In genomic region chr1:52678961-52679897, GRCh38 we compare ENCODE assay signal across 30 cellular contexts. TPM values are rescaled to one million over a fixed set of nuclear protein-coding genes. Genes with fewer than 3 reads are reported as not detected.
A peak's percentile ranks its signal among the peaks of the same experiment; 100 is the strongest.
DNase-seq lines count a peak whose midpoint lies in the region; ATAC-seq, FAIRE-seq and TF ChIP-seq lines count a peak whose summit lies in the region.
"Had no signal": no experiment of that assay in that cellular context is flagged by ENCODE, and none has a peak within 500 bp of the region (broad histone marks: within the 10 kb centered on the region; RNA-seq: fewer than 3 reads in every experiment).

No MANE protein-coding gene starts in this region.

- H3K27ac Mint-ChIP-seq in activated T-helper 17 cell treated with anti-CD3 and anti-CD28 coated beads, Interleukin-2, amount 50 U/mL, for 72 hours = peak overlapping the region; percentile 68
- peak overlapping the region in 6 of 10 donors; percentile 6 to 75 (median 55) for H3K27ac Mint-ChIP-seq in naive thymus-derived CD8-positive, alpha-beta T cell
- H3K27ac Mint-ChIP-seq in activated T-cell treated with anti-CD3 and anti-CD28 coated beads, Interleukin-2, amount 50 U/mL, for 24 hours = no peak overlapping the region
- H3K27ac Mint-ChIP-seq: CD14-positive monocyte had no signal

- no peaks in the 10 kb centered on the region for H4K20me1 ChIP-seq in HepG2 (ENCODE audit: insufficient read depth, low read length)

- intact Hi-C loops in HepG2 (cut with micrococcal nuclease; ENCODE audit: unreplicated experiment) = no loop called here

- H3K4me1 ChIP-seq in liver (ENCODE audit: control insufficient read depth in 4 of 4, insufficient read depth in 4 of 4, low read length in 3 of 4) = peaks cover 5 to 26% (median 21%) of the 10 kb centered on the region in 4 donors
- peaks cover 22% of the 10 kb centered on the region; the same call in 1 of the 2 replicates for H3K4me1 ChIP-seq in HepG2 (ENCODE audit: insufficient read depth, low read length)
- H3K4me1 ChIP-seq: prostate gland had no signal

- no peak for FAIRE-seq in HepG2 (lab: Jason Lieb, UNC)
- FAIRE-seq: frontal cortex, K562, small intestine had no signal

- no peak overlapping the region for H3K9ac ChIP-seq in liver (ENCODE audit: low read depth in 1 of 2, low read length in 2 of 2)
- H3K9ac ChIP-seq in HepG2 (ENCODE audit: insufficient read depth, low read depth, low read length) = no peak overlapping the region

- H3K36me3 ChIP-seq in liver (ENCODE audit: control insufficient read depth in 4 of 4, insufficient read depth in 3 of 4, low read depth in 1 of 4, low read length in 3 of 4) = no peaks in the 10 kb centered on the region
- H3K36me3 ChIP-seq in HepG2 (replicated peaks in 1 of 2; ENCODE audit: control insufficient read depth in 1 of 2, insufficient read depth in 2 of 2, low read length in 2 of 2) = no peaks in the 10 kb centered on the region
- H3K36me3 ChIP-seq: esophagus squamous epithelium, left ventricle myocardium inferior, neutrophil, prostate gland had no signal

- H3K27me3 ChIP-seq in liver (ENCODE audit: control insufficient read depth in 4 of 4, insufficient read depth in 4 of 4, low read length in 3 of 4) (no peaks in the 10 kb centered on the region), HepG2 (ENCODE audit: control insufficient read depth in 1 of 2, insufficient read depth in 2 of 2, low read length in 2 of 2) (no peaks in the 10 kb centered on the region)
- H3K27me3 ChIP-seq: esophagus squamous epithelium, neutrophil had no signal

- no peak overlapping the region for H3K4me2 ChIP-seq in HepG2 (ENCODE audit: low read depth, low read length)

- no TSS peak for BruUV-seq in HepG2 (replicated peaks; lab: Mats Ljungman, UMichigan)

- DNase-seq in HepG2 (ENCODE audit: low spot score) = no peak
- DNase-seq in naive thymus-derived CD8-positive, alpha-beta T cell = no peak
- no peak for DNase-seq in activated T-cell treated with anti-CD3 and anti-CD28 coated beads, Interleukin-2, amount 50 U/mL, for 24 hours
- no peak for DNase-seq in NOMO-1 (lab: John Stamatoyannopoulos, UW; ENCODE audit: unreplicated experiment in 2 of 2)
- DNase-seq: activated CD4-positive, alpha-beta T cell treated with anti-CD3 and anti-CD28 coated beads for 1 hour; activated naive CD4-positive, alpha-beta T cell treated with anti-CD3 and anti-CD28 coated beads, Interleukin-2, amount 50 U/mL, for 16 hours; activated T-cell treated with anti-CD3 and anti-CD28 coated beads, Interleukin-2, amount 50 U/mL, for 4 hours; esophagus squamous epithelium; hypothalamus; left ventricle myocardium inferior; MM.1S; NCI-H1436 treated with DMSO at 0.1 percent for 48 hours; NCI-H510A treated with DMSO at 0.1 percent for 48 hours; SIG-M5; small intestine; stimulated activated CD4-positive, alpha-beta T cell treated with anti-CD3 and anti-CD28 coated beads, Interleukin-1b, Interleukin-23, amount 100 ng/mL, for 48 hours; substantia nigra; T-cell had no signal

- H3K9me3 ChIP-seq in liver (ENCODE audit: control insufficient read depth in 4 of 4, low read length in 3 of 4) (no peaks in the 10 kb centered on the region), HepG2 (ENCODE audit: low read length) (no peaks in the 10 kb centered on the region)
- H3K9me3 ChIP-seq: esophagus squamous epithelium, left ventricle myocardium inferior, neutrophil, prostate gland had no signal

- H3K4me3 ChIP-seq in liver (ENCODE audit: low read depth in 1 of 3, low read length in 3 of 3) = no peak overlapping the region
- no peak overlapping the region for H3K4me3 ChIP-seq in HepG2 (replicated peaks in 1 of 3; ENCODE audit: insufficient read depth in 1 of 3, low read depth in 2 of 3, low read length in 3 of 3)
- H3K4me3 ChIP-seq: coronary artery, esophagus squamous epithelium, K562, left ventricle myocardium inferior, prostate gland had no signal

- H3K27me3 Mint-ChIP-seq in activated T-helper 17 cell treated with anti-CD3 and anti-CD28 coated beads, Interleukin-2, amount 50 U/mL, for 72 hours = no peaks in the 10 kb centered on the region
- no peaks in the 10 kb centered on the region for H3K27me3 Mint-ChIP-seq in naive thymus-derived CD8-positive, alpha-beta T cell
- no peaks in the 10 kb centered on the region for H3K27me3 Mint-ChIP-seq in activated T-cell treated with anti-CD3 and anti-CD28 coated beads, Interleukin-2, amount 50 U/mL, for 24 hours
- H3K27me3 Mint-ChIP-seq: T-cell had no signal

- no peak for TF ChIP-seq POLR2A in HepG2 (IDR thresholded peaks at IDR 0.05; ENCODE audit: insufficient read depth in 1 of 2, low read depth in 2 of 2, low read length in 2 of 2)

- no peak for TF ChIP-seq EP300 in HepG2 (IDR thresholded peaks at IDR 0.05; ENCODE audit: low read depth in 2 of 2, low read length in 2 of 2)
- no peak for TF ChIP-seq EP300 in HepG2 (CRISPR knock-in tag; IDR thresholded peaks at IDR 0.05; ENCODE audit: borderline replicate concordance)

- CTCF ChIA-PET in HepG2 (lab: Yijun Ruan, JAX; ENCODE audit: low intra/inter-chr PET ratio, low total read pairs) = no interaction called here

- H3K9me3 Mint-ChIP-seq in activated T-helper 17 cell treated with anti-CD3 and anti-CD28 coated beads, Interleukin-2, amount 50 U/mL, for 72 hours = no peaks in the 10 kb centered on the region
- H3K9me3 Mint-ChIP-seq in naive thymus-derived CD8-positive, alpha-beta T cell = no peaks in the 10 kb centered on the region
- H3K9me3 Mint-ChIP-seq in activated T-cell treated with anti-CD3 and anti-CD28 coated beads, Interleukin-2, amount 50 U/mL, for 24 hours = no peaks in the 10 kb centered on the region
- H3K9me3 Mint-ChIP-seq: activated T-cell treated with anti-CD3 and anti-CD28 coated beads, Interleukin-2, amount 50 U/mL, for 4 hours; T-cell had no signal

- ATAC-seq in HepG2 (no peak), GM18517 (IDR thresholded peaks at IDR 0.05; ENCODE audit: unreplicated experiment) (no peak), GM19397 (IDR thresholded peaks at IDR 0.05; ENCODE audit: unreplicated experiment) (no peak)
- no peak for ATAC-seq in activated T-helper 17 cell treated with anti-CD3 and anti-CD28 coated beads, Interleukin-2, amount 50 U/mL, for 72 hours (replicated peaks)
- no peak for ATAC-seq in naive thymus-derived CD8-positive, alpha-beta T cell
- ATAC-seq: activated T-cell treated with anti-CD3 and anti-CD28 coated beads, Interleukin-2, amount 50 U/mL, for 4 hours; K562; Panc1; T-cell had no signal

- TF ChIP-seq CTCF in liver (IDR thresholded peaks at IDR 0.05; ENCODE audit: low read depth, low read length, missing input control) (no peak), HepG2 (CRISPR knock-in tag; IDR thresholded peaks at IDR 0.05) (no peak)

- H3K36me3 Mint-ChIP-seq in activated T-helper 17 cell treated with anti-CD3 and anti-CD28 coated beads, Interleukin-2, amount 50 U/mL, for 72 hours (ENCODE audit: low read depth) = no peaks in the 10 kb centered on the region
- H3K36me3 Mint-ChIP-seq in naive thymus-derived CD8-positive, alpha-beta T cell = peaks cover 0 to 39% (median 5%) of the 10 kb centered on the region in 3 donors
- peaks cover 20% of the 10 kb centered on the region for H3K36me3 Mint-ChIP-seq in activated T-cell treated with anti-CD3 and anti-CD28 coated beads, Interleukin-2, amount 50 U/mL, for 24 hours (ENCODE audit: low read depth)

- H3K4me3 Mint-ChIP-seq in activated T-helper 17 cell treated with anti-CD3 and anti-CD28 coated beads, Interleukin-2, amount 50 U/mL, for 72 hours = no peak overlapping the region
- no peak overlapping the region for H3K4me3 Mint-ChIP-seq in naive thymus-derived CD8-positive, alpha-beta T cell
- no peak overlapping the region for H3K4me3 Mint-ChIP-seq in activated T-cell treated with anti-CD3 and anti-CD28 coated beads, Interleukin-2, amount 50 U/mL, for 24 hours
- H3K4me3 Mint-ChIP-seq: activated T-cell treated with anti-CD3 and anti-CD28 coated beads, Interleukin-2, amount 50 U/mL, for 4 hours; CD14-positive monocyte; T-cell had no signal

- no peak overlapping the region for H3K27ac ChIP-seq in liver (ENCODE audit: low read depth in 1 of 2, low read length in 2 of 2)
- H3K27ac ChIP-seq in HepG2 (ENCODE audit: extremely low read length, insufficient read depth, low read length) = no peak overlapping the region
- H3K27ac ChIP-seq: coronary artery, esophagus squamous epithelium, left ventricle myocardium inferior, neutrophil, prostate gland had no signal

- in situ Hi-C loops in HepG2 (cut with HindIII; ENCODE audit: extremely low pct_ligation_motif_present, low pct_unique_long_range_greater_than_20kb) = no loop called here

- no peaks in the 10 kb centered on the region for H3K4me1 Mint-ChIP-seq in activated T-helper 17 cell treated with anti-CD3 and anti-CD28 coated beads, Interleukin-2, amount 50 U/mL, for 72 hours
- H3K4me1 Mint-ChIP-seq in naive thymus-derived CD8-positive, alpha-beta T cell = peaks cover 0 to 10% (median 6%) of the 10 kb centered on the region in 4 donors
- peaks cover 9% of the 10 kb centered on the region for H3K4me1 Mint-ChIP-seq in activated T-cell treated with anti-CD3 and anti-CD28 coated beads, Interleukin-2, amount 50 U/mL, for 24 hours (ENCODE audit: low read depth)

- POLR2A ChIA-PET in HepG2 (lab: Yijun Ruan, JAX) = no interaction called here
- POLR2A ChIA-PET in naive thymus-derived CD8-positive, alpha-beta T cell (lab: Charles Lee) = interaction anchor here (0.7 kb wide), 1 partner anchor 251 kb away, joined by 3 read pairs; no protein-coding TSS in a partner anchor

- H3K79me2 ChIP-seq in HepG2 (ENCODE audit: insufficient read depth, low read length) = no peaks in the 10 kb centered on the region

- no peak overlapping the region for H2AFZ ChIP-seq in HepG2 (ENCODE audit: low read length)

- TF ChIP-seq RAD21 in liver (IDR thresholded peaks at IDR 0.05) (peak in 1 of 2 donors; percentile 17), HepG2 (CRISPR knock-in tag; IDR thresholded peaks at IDR 0.05) (no peak)

- 83% methylated on average over 6 of the region's 6 CpGs for WGBS in liver
- 42% methylated on average over 6 of the region's 6 CpGs for WGBS in HepG2 (ENCODE audit: low lambda C conversion rate)

RNA-seq across cellular contexts. Expression of gene COA7, which starts 18.9 kb away (rescaled TPM):
- total RNA-seq in liver = 10 to 100 TPM in 1 of 2 donors, 1 to 10 TPM in 1; 6.3 to 14.1 TPM
- polyA plus RNA-seq in liver = 10 to 100 TPM in 1 of 2 donors, 1 to 10 TPM in 1; 4.7 to 11.2 TPM
- total RNA-seq in HepG2 (2016; rRNA removed; fragmentation: Illumina TruSeq; extraction: Trizol) = 30.4 and 60.7 TPM in 2 replicates
- total RNA-seq in HepG2 (2016; cell fraction: cytosol; rRNA removed; fragmentation: Illumina TruSeq; extraction: Trizol; ENCODE audit: low read depth) = 7.9 and 8.2 TPM in 2 replicates
- 35.7 and 61.3 TPM in 2 replicates for total RNA-seq in HepG2 (2016; cell fraction: insoluble cytoplasmic fraction; rRNA removed; fragmentation: Illumina TruSeq; extraction: Trizol)
- total RNA-seq in HepG2 (2016; cell fraction: membrane; rRNA removed; fragmentation: Illumina TruSeq; extraction: Trizol) = 21.1 and 21.8 TPM in 2 replicates
- 11.9 and 13.9 TPM in 2 replicates for total RNA-seq in HepG2 (2016; cell fraction: nucleus; rRNA removed; fragmentation: Illumina TruSeq; extraction: Trizol)
- 12.3 and 13.7 TPM in 2 replicates for polyA plus RNA-seq in HepG2 (2011; rRNA removed)
- 14.4 and 15.5 TPM in 2 replicates for polyA plus RNA-seq in HepG2 (2011; cell fraction: cytosol; rRNA removed)
- polyA plus RNA-seq in HepG2 (2011; cell fraction: nucleus; rRNA removed) = 3.6 and 5.4 TPM in 2 replicates
- 23.9 and 27.0 TPM in 2 replicates for polyA plus RNA-seq in HepG2 (2012)
- 6.2 and 6.5 TPM in 2 replicates for polyA plus RNA-seq in HepG2 (2016; cell fraction: cytosol; fragmentation: Illumina TruSeq; extraction: Trizol; ENCODE audit: low read depth)
- 52.4 and 54.7 TPM in 2 replicates for polyA plus RNA-seq in HepG2 (2016; cell fraction: insoluble cytoplasmic fraction; fragmentation: Illumina TruSeq; extraction: Trizol; ENCODE audit: low read depth)
- polyA plus RNA-seq in HepG2 (2016; cell fraction: membrane; fragmentation: Illumina TruSeq; extraction: Trizol; ENCODE audit: low read depth) = 13.1 and 13.3 TPM in 2 replicates
- polyA plus RNA-seq in HepG2 (2016; cell fraction: nucleus; fragmentation: Illumina TruSeq; extraction: Trizol; ENCODE audit: insufficient read depth, low read depth) = 24.3 and 25.2 TPM in 2 replicates
- 20.8 and 60.9 TPM in 2 replicates for polyA minus RNA-seq in HepG2 (2011; rRNA and poly(A)+ RNA removed; ENCODE audit: low replicate concordance)
- polyA minus RNA-seq in HepG2 (2011; cell fraction: cytosol; rRNA and poly(A)+ RNA removed) = 6.9 and 10.1 TPM in 2 replicates
- polyA minus RNA-seq in HepG2 (2011; cell fraction: nucleus; rRNA and poly(A)+ RNA removed) = 4.2 and 6.1 TPM in 2 replicates
- 10 to 100 TPM; 13.7 to 32.8 TPM for total RNA-seq in activated T-helper 17 cell treated with anti-CD3 and anti-CD28 coated beads, Interleukin-2, amount 50 U/mL, for 72 hours
- total RNA-seq in naive thymus-derived CD8-positive, alpha-beta T cell = 1 to 10 TPM; 2.4 to 3.0 TPM
- polyA plus RNA-seq in naive thymus-derived CD8-positive, alpha-beta T cell = 1 to 10 TPM; 3.1 to 4.2 (median 3.9) TPM

RNA-seq across cellular contexts. Expression of gene SHISAL2A, which starts 46.3 kb away (rescaled TPM):
- under 1 TPM; 0.14 to 0.33 TPM for total RNA-seq in liver
- polyA plus RNA-seq in liver = under 1 TPM in 1 of 2 donors, not detected in 1; 0.22 TPM
- total RNA-seq in HepG2 (2016; rRNA removed; fragmentation: Illumina TruSeq; extraction: Trizol) = not detected in 2 replicates
- not detected in 2 replicates for total RNA-seq in HepG2 (2016; cell fraction: cytosol; rRNA removed; fragmentation: Illumina TruSeq; extraction: Trizol; ENCODE audit: low read depth)
- not detected in 2 replicates for total RNA-seq in HepG2 (2016; cell fraction: insoluble cytoplasmic fraction; rRNA removed; fragmentation: Illumina TruSeq; extraction: Trizol)
- total RNA-seq in HepG2 (2016; cell fraction: membrane; rRNA removed; fragmentation: Illumina TruSeq; extraction: Trizol) = not detected in 2 replicates
- total RNA-seq in HepG2 (2016; cell fraction: nucleus; rRNA removed; fragmentation: Illumina TruSeq; extraction: Trizol) = not detected in 2 replicates
- polyA plus RNA-seq in HepG2 (2011; rRNA removed) = not detected in 2 replicates
- not detected in 2 replicates for polyA plus RNA-seq in HepG2 (2011; cell fraction: cytosol; rRNA removed)
- not detected in 2 replicates for polyA plus RNA-seq in HepG2 (2011; cell fraction: nucleus; rRNA removed)
- not detected in 2 replicates for polyA plus RNA-seq in HepG2 (2012)
- polyA plus RNA-seq in HepG2 (2016; cell fraction: cytosol; fragmentation: Illumina TruSeq; extraction: Trizol; ENCODE audit: low read depth) = not detected in 2 replicates
- not detected in 2 replicates for polyA plus RNA-seq in HepG2 (2016; cell fraction: insoluble cytoplasmic fraction; fragmentation: Illumina TruSeq; extraction: Trizol; ENCODE audit: low read depth)
- polyA plus RNA-seq in HepG2 (2016; cell fraction: membrane; fragmentation: Illumina TruSeq; extraction: Trizol; ENCODE audit: low read depth) = not detected in 2 replicates
- polyA plus RNA-seq in HepG2 (2016; cell fraction: nucleus; fragmentation: Illumina TruSeq; extraction: Trizol; ENCODE audit: insufficient read depth, low read depth) = not detected in 2 replicates
- not detected in 2 replicates for polyA minus RNA-seq in HepG2 (2011; rRNA and poly(A)+ RNA removed; ENCODE audit: low replicate concordance)
- not detected in 2 replicates for polyA minus RNA-seq in HepG2 (2011; cell fraction: cytosol; rRNA and poly(A)+ RNA removed)
- not detected in 2 replicates for polyA minus RNA-seq in HepG2 (2011; cell fraction: nucleus; rRNA and poly(A)+ RNA removed)
- 1 to 10 TPM; 7.1 to 8.9 TPM for total RNA-seq in activated T-helper 17 cell treated with anti-CD3 and anti-CD28 coated beads, Interleukin-2, amount 50 U/mL, for 72 hours
- total RNA-seq in naive thymus-derived CD8-positive, alpha-beta T cell = 10 to 100 TPM; 83.4 to 89.0 TPM
- polyA plus RNA-seq in naive thymus-derived CD8-positive, alpha-beta T cell = 10 to 100 TPM in 1 of 3 donors, 1 to 10 TPM in 2; 7.1 to 12.1 (median 7.9) TPM
- total RNA-seq: frontal cortex, left ventricle myocardium inferior, urinary bladder had no signal
- polyA plus RNA-seq: K562 had no signal

RNA-seq across cellular contexts. Expression of gene ZYG11B, which starts 47.0 kb away (rescaled TPM):
- 100 to 1,000 TPM in 1 of 2 donors, 10 to 100 TPM in 1; 18.9 to 111 TPM for total RNA-seq in liver
- 10 to 100 TPM in 1 of 2 donors, 1 to 10 TPM in 1; 6.1 to 12.2 TPM for polyA plus RNA-seq in liver
- total RNA-seq in HepG2 (2016; rRNA removed; fragmentation: Illumina TruSeq; extraction: Trizol) = 17.9 and 28.1 TPM in 2 replicates
- 2.2 and 2.5 TPM in 2 replicates for total RNA-seq in HepG2 (2016; cell fraction: cytosol; rRNA removed; fragmentation: Illumina TruSeq; extraction: Trizol; ENCODE audit: low read depth)
- total RNA-seq in HepG2 (2016; cell fraction: insoluble cytoplasmic fraction; rRNA removed; fragmentation: Illumina TruSeq; extraction: Trizol) = 18.2 and 27.0 TPM in 2 replicates
- 8.1 and 8.3 TPM in 2 replicates for total RNA-seq in HepG2 (2016; cell fraction: membrane; rRNA removed; fragmentation: Illumina TruSeq; extraction: Trizol)
- 17.9 and 18.0 TPM in 2 replicates for total RNA-seq in HepG2 (2016; cell fraction: nucleus; rRNA removed; fragmentation: Illumina TruSeq; extraction: Trizol)
- polyA plus RNA-seq in HepG2 (2011; rRNA removed) = 6.4 and 6.9 TPM in 2 replicates
- polyA plus RNA-seq in HepG2 (2011; cell fraction: cytosol; rRNA removed) = 3.3 and 4.9 TPM in 2 replicates
- 3.6 and 4.2 TPM in 2 replicates for polyA plus RNA-seq in HepG2 (2011; cell fraction: nucleus; rRNA removed)
- 3.8 and 5.0 TPM in 2 replicates for polyA plus RNA-seq in HepG2 (2012)
- polyA plus RNA-seq in HepG2 (2016; cell fraction: cytosol; fragmentation: Illumina TruSeq; extraction: Trizol; ENCODE audit: low read depth) = 0.28 and 0.43 TPM in 2 replicates
- 9.8 and 10.7 TPM in 2 replicates for polyA plus RNA-seq in HepG2 (2016; cell fraction: insoluble cytoplasmic fraction; fragmentation: Illumina TruSeq; extraction: Trizol; ENCODE audit: low read depth)
- polyA plus RNA-seq in HepG2 (2016; cell fraction: membrane; fragmentation: Illumina TruSeq; extraction: Trizol; ENCODE audit: low read depth) = 1.7 and 1.8 TPM in 2 replicates
- 8.2 and 8.3 TPM in 2 replicates for polyA plus RNA-seq in HepG2 (2016; cell fraction: nucleus; fragmentation: Illumina TruSeq; extraction: Trizol; ENCODE audit: insufficient read depth, low read depth)
- polyA minus RNA-seq in HepG2 (2011; rRNA and poly(A)+ RNA removed; ENCODE audit: low replicate concordance) = 23.6 and 31.5 TPM in 2 replicates
- polyA minus RNA-seq in HepG2 (2011; cell fraction: cytosol; rRNA and poly(A)+ RNA removed) = 10.2 and 11.1 TPM in 2 replicates
- 26.4 and 34.1 TPM in 2 replicates for polyA minus RNA-seq in HepG2 (2011; cell fraction: nucleus; rRNA and poly(A)+ RNA removed)
- 10 to 100 TPM; 10.0 to 12.7 TPM for total RNA-seq in activated T-helper 17 cell treated with anti-CD3 and anti-CD28 coated beads, Interleukin-2, amount 50 U/mL, for 72 hours
- total RNA-seq in naive thymus-derived CD8-positive, alpha-beta T cell = 10 to 100 TPM; 23.6 to 25.9 TPM
- polyA plus RNA-seq in naive thymus-derived CD8-positive, alpha-beta T cell = 10 to 100 TPM; 12.3 to 14.9 (median 12.5) TPM

Comparison
In these comparisons a context has a peak if more than half of its experiments do, and no peak if none do; other contexts are left out.
1. RNA of gene SHISAL2A, which starts 46.3 kb away (total RNA-seq): 83.4 to 89.0 TPM in naive thymus-derived CD8-positive, alpha-beta T cell; 7.1 to 8.9 TPM in activated T-helper 17 cell treated with anti-CD3 and anti-CD28 coated beads, Interleukin-2, amount 50 U/mL, for 72 hours, 0.14 to 0.33 TPM in liver and not detected in HepG2; every median in the first group is over 4 times any median in the second.